In the genomic region with DNA sequence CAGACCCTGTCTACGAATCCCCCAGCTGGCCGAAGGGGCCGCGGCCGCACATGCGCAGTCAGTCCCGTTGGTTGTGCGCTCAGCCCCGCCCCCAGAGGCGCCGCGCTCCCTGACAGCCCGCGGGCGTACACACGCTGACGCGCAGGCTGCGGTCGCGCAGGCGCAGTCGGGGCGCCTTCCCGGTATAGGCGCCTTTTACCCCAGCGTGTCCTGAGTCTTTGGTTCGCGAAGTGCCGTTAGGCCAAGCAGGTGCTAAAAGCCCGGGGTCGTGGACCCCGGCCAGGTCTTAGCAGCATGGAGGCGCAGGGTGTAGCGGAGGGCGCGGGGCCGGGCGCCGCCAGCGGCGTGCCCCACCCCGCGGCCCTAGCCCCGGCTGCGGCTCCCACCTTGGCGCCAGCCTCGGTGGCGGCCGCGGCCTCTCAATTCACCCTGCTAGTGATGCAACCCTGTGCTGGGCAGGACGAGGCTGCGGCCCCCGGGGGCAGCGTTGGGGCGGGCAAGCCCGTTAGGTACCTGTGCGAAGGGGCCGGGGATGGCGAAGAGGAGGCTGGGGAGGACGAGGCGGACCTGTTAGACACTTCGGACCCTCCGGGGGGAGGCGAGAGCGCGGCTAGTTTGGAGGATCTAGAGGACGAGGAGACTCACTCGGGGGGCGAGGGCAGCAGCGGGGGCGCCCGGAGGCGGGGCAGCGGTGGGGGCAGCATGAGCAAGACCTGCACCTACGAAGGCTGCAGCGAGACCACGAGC, we compare ENCODE assay signal across 8 cellular contexts. TPM values are rescaled to one million over a fixed set of nuclear protein-coding genes. Genes with fewer than 3 reads are reported as not detected.
DNase-seq lines count a peak whose midpoint lies in the region; ATAC-seq and TF ChIP-seq lines count a peak whose summit lies in the region.

TSS of gene RFXAP (plus strand) at position 159 of the 747 bp plus-strand sequence. CDS start at position 295, 136 bp downstream.

- ATAC-seq in gastroesophageal sphincter, result peak; percentile 97

- DNase-seq in GF-D8 (lab: John Stamatoyannopoulos, UW) (peak; percentile 80), H7 (peak; percentile 95), M059J (ENCODE audit: low read depth) (peak; percentile 78), SJSA1 (ENCODE audit: low read depth in 1 of 2, low spot score in 2 of 2) (peak; percentile 81 to 84), nucleus accumbens (lab: John Stamatoyannopoulos, UW) (peak in 55 of 56 donors; percentile 25 to 93 (median 82)), suprapubic skin (ENCODE audit: low spot score in 2 of 2) (peak; percentile 89 to 90)
- peak; percentile 63 to 88 (median 81) for DNase-seq in activated naive CD4-positive, alpha-beta T cell (lab: John Stamatoyannopoulos, UW)

- TF ChIP-seq POLR2A in gastroesophageal sphincter (IDR thresholded peaks at IDR 0.05) (peak; percentile 51 to 52), suprapubic skin (IDR thresholded peaks at IDR 0.05) (no peak)

- no peaks in the 10 kb centered on the region for H3K9me3 ChIP-seq in SJSA1 (replicated peaks)
- no peaks in the 10 kb centered on the region for H3K9me3 ChIP-seq in gastroesophageal sphincter
- no peaks in the 10 kb centered on the region for H3K9me3 ChIP-seq in suprapubic skin

- H3K4me1 ChIP-seq in SJSA1 (replicated peaks), result peaks cover 11% of the 10 kb centered on the region
- peaks cover 6 to 51% (median 10%) of the 10 kb centered on the region in 3 donors for H3K4me1 ChIP-seq in gastroesophageal sphincter
- peaks cover 28% of the 10 kb centered on the region for H3K4me1 ChIP-seq in suprapubic skin

- peak in 3 of 4 experiments; percentile 14 to 43 (median 26) for TF ChIP-seq CTCF in gastroesophageal sphincter (IDR thresholded peaks at IDR 0.05)
- TF ChIP-seq CTCF in suprapubic skin (IDR thresholded peaks at IDR 0.05), result no peak

- H3K27me3 ChIP-seq in H7 (ENCODE audit: control insufficient read depth, insufficient read depth, low read length), result peaks cover 3% of the 10 kb centered on the region; the same call in 1 of the 2 replicates
- H3K27me3 ChIP-seq in SJSA1 (replicated peaks), result no peaks in the 10 kb centered on the region; the same call in 1 of the 2 replicates
- no peaks in the 10 kb centered on the region for H3K27me3 ChIP-seq in gastroesophageal sphincter
- H3K27me3 ChIP-seq in suprapubic skin, result no peaks in the 10 kb centered on the region

- H3K36me3 ChIP-seq in H7 (replicated peaks; ENCODE audit: control insufficient read depth, insufficient read depth, low read length) (no peaks in the 10 kb centered on the region), SJSA1 (no peaks in the 10 kb centered on the region; the same call in 1 of the 2 replicates), gastroesophageal sphincter (no peaks in the 10 kb centered on the region), suprapubic skin (no peaks in the 10 kb centered on the region)

- TF ChIP-seq EP300 in gastroesophageal sphincter (IDR thresholded peaks at IDR 0.05) (no peak), suprapubic skin (IDR thresholded peaks at IDR 0.05) (no peak)

- H3K4me3 ChIP-seq in H7 (ENCODE audit: insufficient read depth, low read depth, low read length), result peak within 1 kb of the TSS; percentile 68
- H3K4me3 ChIP-seq in SJSA1, result peak within 1 kb of the TSS; percentile 78
- H3K4me3 ChIP-seq in gastroesophageal sphincter, result peak within 1 kb of the TSS; percentile 72 to 90
- H3K4me3 ChIP-seq in suprapubic skin, result peak within 1 kb of the TSS; percentile 83

- H3K27ac ChIP-seq in SJSA1, result peak within 1 kb of the TSS; percentile 49
- H3K27ac ChIP-seq in gastroesophageal sphincter, result peak within 1 kb of the TSS; percentile 25 to 87 (median 76)
- H3K27ac ChIP-seq in suprapubic skin, result peak within 1 kb of the TSS; percentile 28

- 0% methylated on average over 1 of the region's 78 CpGs for WGBS in gastroesophageal sphincter (ENCODE audit: low coverage in 1 of 2), 2 donors
- 1% methylated on average over 17 of the region's 78 CpGs for WGBS in suprapubic skin

RNA-seq across cellular contexts. Expression of gene RFXAP, which starts in this region (rescaled TPM):
- 1.5 and 3.7 TPM in 2 replicates for total RNA-seq in H7 (2014; rRNA removed; shearing (Covaris generic))
- 0.57 and 1.2 TPM in 2 replicates for total RNA-seq in M059J (2014; rRNA removed; shearing (Covaris generic))
- 0.47 and 1.2 TPM in 2 replicates for total RNA-seq in SJSA1 (2014; rRNA removed; shearing (Covaris generic))
- total RNA-seq in gastroesophageal sphincter (1 to 10 TPM; 3.2 to 7.2 (median 3.8) TPM), suprapubic skin (1 to 10 TPM; 1.8 to 4.7 (median 2.2) TPM)

Comparison
In these comparisons a context has a peak if more than half of its experiments do, and no peak if none do; other contexts are left out.
1. Peak in every context shown above with its lines: DNase-seq, ATAC-seq, H3K4me3 ChIP-seq and H3K27ac ChIP-seq.
2. CTCF ChIP-seq: peak in gastroesophageal sphincter (3 of 4); none in suprapubic skin (0 of 2).
3. POLR2A ChIP-seq: peak in gastroesophageal sphincter (2 of 2); none in suprapubic skin (0 of 2).